In the genomic region with DNA sequence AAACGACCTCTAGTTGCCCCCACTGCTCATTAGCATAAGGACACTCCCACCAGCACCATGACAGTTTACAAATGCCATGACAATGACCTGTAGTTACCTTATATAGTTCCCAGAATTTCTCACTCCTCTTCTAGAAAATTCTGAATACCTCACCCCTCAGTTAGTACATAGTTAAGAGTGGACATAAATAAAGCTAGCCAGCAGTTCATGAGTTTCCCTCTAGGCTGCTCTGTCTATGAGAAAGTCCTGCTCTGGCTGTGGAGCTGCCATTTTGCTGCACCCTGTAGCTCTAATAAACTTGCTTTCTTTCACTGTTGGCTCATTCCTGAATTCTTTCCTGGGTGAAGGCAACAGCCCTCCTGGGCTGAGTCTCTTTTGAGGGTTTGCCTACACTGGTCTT, we compare ENCODE assay signal across 16 cellular contexts.
"Had no signal": no experiment of that assay in that cellular context is flagged by ENCODE, and none has a peak within 500 bp of the region (broad histone marks: within the 10 kb centered on the region; RNA-seq: fewer than 3 reads in every experiment).

No MANE protein-coding gene starts in this region.

- DNase-seq: activated CD4-positive, alpha-beta T cell treated with anti-CD3 and anti-CD28 coated beads for 1 hour; activated CD4-positive, alpha-beta T cell treated with anti-CD3 and anti-CD28 coated beads, Interleukin-2, amount 50 U/mL, for 48 hours; activated naive CD4-positive, alpha-beta T cell treated with Interleukin-2 at 50 U/mL for 16 hours; dorsolateral prefrontal cortex; endodermal cell; gastrocnemius medialis; heart right ventricle; naive thymus-derived CD4-positive, alpha-beta T cell; right cardiac atrium; small intestine; stimulated activated CD4-positive, alpha-beta T cell treated with anti-CD3 and anti-CD28 coated beads, Interleukin-4, amount 100 ng/mL, for 4 hours; stimulated activated CD8-positive, alpha-beta memory T cell treated with anti-CD3 and anti-CD28 coated beads, Interleukin-4, amount 100 ng/mL, for 48 hours; stimulated activated naive CD8-positive, alpha-beta T cell treated with anti-CD3 and anti-CD28 coated beads, Interleukin-15, Interleukin-2, amounts not matched to agents 100 U/mL and 50 U/mL, for 24 hours; transverse colon had no signal

- H3K36me3 ChIP-seq: gastrocnemius medialis, heart right ventricle, transverse colon had no signal

- H3K36me3 Mint-ChIP-seq: naive thymus-derived CD4-positive, alpha-beta T cell had no signal

- H3K4me1 Mint-ChIP-seq: endodermal cell had no signal

- H3K27ac ChIP-seq: dorsolateral prefrontal cortex, gastrocnemius medialis, heart right ventricle, transverse colon had no signal

- H3K9me3 Mint-ChIP-seq: endodermal cell; naive thymus-derived CD4-positive, alpha-beta T cell had no signal

- ATAC-seq: activated T-helper 17 cell treated with anti-CD3 and anti-CD28 coated beads, Interleukin-2, amount 50 U/mL, for 72 hours; gastrocnemius medialis; heart right ventricle; naive thymus-derived CD4-positive, alpha-beta T cell; right cardiac atrium; stimulated activated naive CD8-positive, alpha-beta T cell treated with anti-CD3 and anti-CD28 coated beads, Interleukin-15, Interleukin-2, amounts not matched to agents 100 U/mL and 50 U/mL, for 24 hours had no signal

- H3K4me3 Mint-ChIP-seq: activated T-helper 17 cell treated with anti-CD3 and anti-CD28 coated beads, Interleukin-2, amount 50 U/mL, for 72 hours; endodermal cell; naive thymus-derived CD4-positive, alpha-beta T cell had no signal

- H3K4me3 ChIP-seq: dorsolateral prefrontal cortex, gastrocnemius medialis, heart right ventricle, transverse colon had no signal

- FAIRE-seq: islet of Langerhans, small intestine had no signal

- H3K27ac Mint-ChIP-seq: activated T-helper 17 cell treated with anti-CD3 and anti-CD28 coated beads, Interleukin-2, amount 50 U/mL, for 72 hours; endodermal cell; naive thymus-derived CD4-positive, alpha-beta T cell had no signal

- H3K4me1 ChIP-seq: heart right ventricle, transverse colon had no signal

- H3K27me3 ChIP-seq: dorsolateral prefrontal cortex, gastrocnemius medialis, heart right ventricle, transverse colon had no signal

- H3K9me3 ChIP-seq: gastrocnemius medialis, heart right ventricle, transverse colon had no signal
